8 cellular contexts compared by ENCODE assay signal in the genomic region with DNA sequence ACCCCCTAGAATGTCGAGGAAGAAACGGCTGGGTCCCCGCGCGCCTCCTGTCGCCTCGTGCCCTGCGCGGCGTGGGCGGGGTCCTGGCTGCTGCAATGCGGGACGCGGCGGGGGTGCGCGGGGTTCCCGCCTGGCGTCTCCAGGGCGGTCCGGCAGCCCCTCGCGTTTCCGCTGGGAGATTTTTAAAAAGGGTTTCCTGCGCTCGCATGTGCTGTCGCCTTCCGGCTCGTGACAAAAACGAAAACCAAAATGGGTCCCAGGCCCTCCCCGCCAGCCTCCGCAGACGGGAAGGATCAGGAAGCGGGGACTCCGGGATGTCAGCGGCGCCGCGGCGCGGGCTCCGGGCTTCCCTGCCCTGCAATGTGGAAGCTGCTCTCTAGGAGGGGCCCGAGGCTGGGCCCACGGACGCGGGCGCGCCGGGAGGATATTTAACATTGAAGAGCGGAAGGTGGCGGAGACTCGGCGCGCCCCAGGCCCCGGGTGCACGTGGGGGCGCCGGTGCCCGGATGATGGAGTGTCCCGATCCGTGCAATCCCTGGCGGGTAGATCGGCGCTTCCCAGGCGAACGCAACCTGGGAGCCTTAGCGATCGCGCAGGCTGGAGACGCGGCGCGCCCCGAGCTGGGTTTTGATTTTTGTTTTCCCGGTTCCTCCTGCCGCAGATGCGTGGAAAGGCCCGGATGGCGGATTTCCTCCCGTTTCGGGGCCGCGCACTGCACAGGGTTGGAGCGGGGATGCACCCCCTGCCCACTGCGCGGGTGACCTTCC. TPM values are rescaled to one million over a fixed set of nuclear protein-coding genes. Genes with fewer than 3 reads are reported as not detected.
A peak's percentile ranks its signal among the peaks of the same experiment; 100 is the strongest.
DNase-seq lines count a peak whose midpoint lies in the region; ATAC-seq and TF ChIP-seq lines count a peak whose summit lies in the region.

No MANE protein-coding gene starts in this region.

- H3K9me3 Mint-ChIP-seq in activated naive CD4-positive, alpha-beta T cell treated with anti-CD3 and anti-CD28 coated beads, Interleukin-2, amount 50 U/mL, for 72 hours, result no peaks in the 10 kb centered on the region
- H3K9me3 Mint-ChIP-seq in glutamatergic neuron (ENCODE audit: unreplicated experiment), result peaks cover 4% of the 10 kb centered on the region

- H3K36me3 Mint-ChIP-seq in activated naive CD4-positive, alpha-beta T cell treated with anti-CD3 and anti-CD28 coated beads, Interleukin-2, amount 50 U/mL, for 72 hours, result peaks cover 32 to 41% of the 10 kb centered on the region in 2 donors
- no peaks in the 10 kb centered on the region for H3K36me3 Mint-ChIP-seq in glutamatergic neuron (ENCODE audit: unreplicated experiment)

- TF ChIP-seq CTCF in BE2C (IDR thresholded peaks at IDR 0.05; ENCODE audit: low read depth, low read length) (peak; percentile 16; the same call in 1 of the 2 replicates), glutamatergic neuron (IDR thresholded peaks at IDR 0.05; ENCODE audit: partially characterized antibody, unreplicated experiment) (peak; percentile 19), parathyroid adenoma (IDR thresholded peaks at IDR 0.05) (peak; percentile 14), uterus (IDR thresholded peaks at IDR 0.05) (peak; percentile 30 to 54 (median 40))

- peak overlapping the region; percentile 97 for H3K4me2 ChIP-seq in parathyroid adenoma (ENCODE audit: low read length)

- peak overlapping the region; percentile 92 for H2AFZ ChIP-seq in parathyroid adenoma

- no peaks in the 10 kb centered on the region for H3K4me1 Mint-ChIP-seq in glutamatergic neuron (ENCODE audit: low read depth, unreplicated experiment)

- no peaks in the 10 kb centered on the region for H3K9me3 ChIP-seq in BE2C
- no peaks in the 10 kb centered on the region for H3K9me3 ChIP-seq in SJSA1 (replicated peaks)
- H3K9me3 ChIP-seq in parathyroid adenoma (ENCODE audit: control insufficient read depth, low read length), result no peaks in the 10 kb centered on the region
- H3K9me3 ChIP-seq in uterus, result no peaks in the 10 kb centered on the region

- H3K4me1 ChIP-seq in BE2C (no peaks in the 10 kb centered on the region; the same call in 1 of the 2 replicates), SJSA1 (replicated peaks) (peaks cover 52% of the 10 kb centered on the region), parathyroid adenoma (no peaks in the 10 kb centered on the region), uterus (peaks cover 0 to 6% of the 10 kb centered on the region in 2 donors)

- H3K27me3 ChIP-seq in BE2C (peaks cover 32% of the 10 kb centered on the region), SJSA1 (replicated peaks) (no peaks in the 10 kb centered on the region), parathyroid adenoma (ENCODE audit: control insufficient read depth, insufficient read depth, low read length) (no peaks in the 10 kb centered on the region), uterus (no peaks in the 10 kb centered on the region)

- peak overlapping the region; percentile 87 to 93 for H3K27ac Mint-ChIP-seq in activated naive CD4-positive, alpha-beta T cell treated with anti-CD3 and anti-CD28 coated beads, Interleukin-2, amount 50 U/mL, for 72 hours
- no peak overlapping the region for H3K27ac Mint-ChIP-seq in glutamatergic neuron (ENCODE audit: unreplicated experiment)

- TF ChIP-seq POLR2A in uterus (IDR thresholded peaks at IDR 0.05), result no peak

- intact Hi-C loops in uterus (cut with DNase I; ENCODE audit: low total_unique reads), result no loop called here

- peaks cover 15% of the 10 kb centered on the region for H3K27me3 Mint-ChIP-seq in glutamatergic neuron (ENCODE audit: unreplicated experiment)

- no peaks in the 10 kb centered on the region for H3K79me2 ChIP-seq in parathyroid adenoma

- DNase-seq in BE2C, result peak; percentile 57
- peak; percentile 73 for DNase-seq in GM19238 (ENCODE audit: insufficient read length, low spot score)
- DNase-seq in SJSA1 (ENCODE audit: low read depth in 1 of 2, low spot score in 2 of 2), result peak; percentile 67 to 74
- peak; percentile 69 to 78 for DNase-seq in activated naive CD4-positive, alpha-beta T cell treated with anti-CD3 and anti-CD28 coated beads, Interleukin-2, amount 50 U/mL, for 72 hours (ENCODE audit: low spot score in 2 of 2)
- DNase-seq in glutamatergic neuron, result peak; percentile 68
- peak; percentile 65 to 67 for DNase-seq in uterus

- H3K27ac ChIP-seq in SJSA1 (peak overlapping the region; percentile 36), parathyroid adenoma (no peak overlapping the region), uterus (peak overlapping the region; percentile 70 to 75)

- H3K4me3 Mint-ChIP-seq in glutamatergic neuron (ENCODE audit: unreplicated experiment), result peak overlapping the region; percentile 87

- no peak overlapping the region for H3K9ac ChIP-seq in parathyroid adenoma

- H3K4me3 ChIP-seq in BE2C (ENCODE audit: low read depth, low read length), result peak overlapping the region; percentile 71
- H3K4me3 ChIP-seq in SJSA1, result peak overlapping the region; percentile 78
- peak overlapping the region; percentile 76 for H3K4me3 ChIP-seq in parathyroid adenoma (ENCODE audit: low read depth, low read length)
- H3K4me3 ChIP-seq in uterus, result peak overlapping the region; percentile 55 to 65

- no peaks in the 10 kb centered on the region for H3K36me3 ChIP-seq in BE2C
- peaks cover 54% of the 10 kb centered on the region for H3K36me3 ChIP-seq in SJSA1
- no peaks in the 10 kb centered on the region for H3K36me3 ChIP-seq in parathyroid adenoma (ENCODE audit: control insufficient read depth, insufficient read depth, low read length)
- no peaks in the 10 kb centered on the region for H3K36me3 ChIP-seq in uterus

- peak; percentile 41 for ATAC-seq in HG03378 (IDR thresholded peaks at IDR 0.05; ENCODE audit: unreplicated experiment)
- peak; percentile 35 to 42 for ATAC-seq in activated naive CD4-positive, alpha-beta T cell treated with anti-CD3 and anti-CD28 coated beads, Interleukin-2, amount 50 U/mL, for 72 hours

RNA-seq across cellular contexts. Expression of gene PFKP, which starts 1.0 kb away (rescaled TPM):
- polyA plus RNA-seq in BE2C (2012; ENCODE audit: insufficient read depth, insufficient read length, low read depth), result 25.6 TPM
- total RNA-seq in SJSA1 (2014; rRNA removed; shearing (Covaris generic)), result 515 and 604 TPM in 2 replicates
- 100 to 1,000 TPM in 1 of 2 donors, 10 to 100 TPM in 1; 63.7 to 258 TPM for total RNA-seq in activated naive CD4-positive, alpha-beta T cell treated with anti-CD3 and anti-CD28 coated beads, Interleukin-2, amount 50 U/mL, for 72 hours
- total RNA-seq in glutamatergic neuron (ENCODE audit: unreplicated experiment) (24.2 TPM), uterus (10 to 100 TPM; 22.9 to 74.5 (median 43.8) TPM)
